Comparison of ENCODE assay signal across 21 cellular contexts in genomic region chr6:139942333-139942732, GRCh38.
DNase-seq lines count a peak whose midpoint lies in the region; ATAC-seq and TF ChIP-seq lines count a peak whose summit lies in the region.
"Had no signal": no experiment of that assay in that cellular context is flagged by ENCODE, and none has a peak within 500 bp of the region (broad histone marks: within the 10 kb centered on the region; RNA-seq: fewer than 3 reads in every experiment).

No MANE protein-coding gene starts in this region.

- H3K9me3 Mint-ChIP-seq in nephron progenitor cell, result peaks cover 8% of the 10 kb centered on the region
- H3K9me3 Mint-ChIP-seq: natural killer cell; stimulated activated naive CD8-positive, alpha-beta T cell treated with anti-CD3 and anti-CD28 coated beads, Interleukin-15, Interleukin-2, amounts not matched to agents 100 ng/mL and 50 ng/mL, for 24 hours had no signal

- no peaks in the 10 kb centered on the region for H3K9me3 ChIP-seq in SK-N-SH
- no peaks in the 10 kb centered on the region for H3K9me3 ChIP-seq in fibroblast of lung (ENCODE audit: control insufficient read depth, insufficient read depth, low read depth, low read length)
- H3K9me3 ChIP-seq in upper lobe of right lung, result no peaks in the 10 kb centered on the region

- H3K79me2 ChIP-seq in SK-N-SH (ENCODE audit: insufficient read depth) (no peaks in the 10 kb centered on the region), fibroblast of lung (ENCODE audit: control insufficient read depth, insufficient read depth, low read length) (no peaks in the 10 kb centered on the region)

- H3K4me1 Mint-ChIP-seq in nephron progenitor cell, result peaks cover 48% of the 10 kb centered on the region
- H3K4me1 Mint-ChIP-seq: natural killer cell, T-helper 17 cell had no signal

- H4K20me1 ChIP-seq in SK-N-SH (ENCODE audit: insufficient read depth), result no peaks in the 10 kb centered on the region
- no peaks in the 10 kb centered on the region for H4K20me1 ChIP-seq in fibroblast of lung (ENCODE audit: control insufficient read depth, extremely low read depth, insufficient read depth, low read length)

- H3K27me3 Mint-ChIP-seq in nephron progenitor cell (ENCODE audit: low read depth, poor library complexity), result no peaks in the 10 kb centered on the region

- no peaks in the 10 kb centered on the region for H3K36me3 ChIP-seq in SK-N-SH (replicated peaks in 1 of 2; ENCODE audit: control insufficient read depth in 1 of 2, insufficient read depth in 2 of 2, low read length in 1 of 2)
- no peaks in the 10 kb centered on the region for H3K36me3 ChIP-seq in fibroblast of lung (ENCODE audit: control insufficient read depth, insufficient read depth, low read length)
- H3K36me3 ChIP-seq in upper lobe of right lung, result no peaks in the 10 kb centered on the region

- H3K27me3 ChIP-seq in SK-N-SH (ENCODE audit: insufficient read depth) (no peaks in the 10 kb centered on the region), fibroblast of lung (ENCODE audit: control insufficient read depth, insufficient read depth, low read length) (no peaks in the 10 kb centered on the region), upper lobe of right lung (no peaks in the 10 kb centered on the region)

- H3K9me2 ChIP-seq in SK-N-SH, result no peaks in the 10 kb centered on the region

- H3K4me2 ChIP-seq in SK-N-SH (no peak overlapping the region), fibroblast of lung (ENCODE audit: extremely low read depth, insufficient read depth, low read length) (no peak overlapping the region)

- peaks cover 0 to 16% of the 10 kb centered on the region in 2 experiments; a peak in 1 of 4 replicates for H3K4me1 ChIP-seq in SK-N-SH (ENCODE audit: control insufficient read depth in 1 of 2, insufficient read depth in 2 of 2, low read depth in 1 of 2, low read length in 1 of 2)
- H3K4me1 ChIP-seq in fibroblast of lung (ENCODE audit: control insufficient read depth, extremely low read depth, insufficient read depth, low read length), result peaks cover 4% of the 10 kb centered on the region
- H3K4me1 ChIP-seq in upper lobe of right lung, result peaks cover 8% of the 10 kb centered on the region

- H3K9ac ChIP-seq in SK-N-SH, result no peak overlapping the region
- no peak overlapping the region for H3K9ac ChIP-seq in fibroblast of lung (ENCODE audit: insufficient read depth, low read length)

- no peak for DNase-seq in SK-N-SH
- no peak for DNase-seq in fibroblast of lung (ENCODE audit: low read depth in 2 of 2)
- no peak for DNase-seq in nephron progenitor cell
- no peak for DNase-seq in upper lobe of right lung
- DNase-seq in hippocampal formation (lab: John Stamatoyannopoulos, UW), result no peak
- no peak for DNase-seq in midbrain (lab: John Stamatoyannopoulos, UW)
- DNase-seq: activated CD4-positive, CD25-positive, alpha-beta regulatory T cell; activated naive CD4-positive, alpha-beta T cell treated with anti-CD3 and anti-CD28 coated beads, Interleukin-2, amount 50 U/mL, for 16 hours; activated T-cell treated with anti-CD3 and anti-CD28 coated beads, Interleukin-2, amount 50 U/mL, for 48 hours; EL; GOT3; MM.1S; natural killer cell; NCI-H187; NCI-H446; T-helper 17 cell had no signal

- H2AFZ ChIP-seq in SK-N-SH (ENCODE audit: low read depth) (peak overlapping the region; percentile 86; the same call in 1 of the 2 replicates), fibroblast of lung (ENCODE audit: low read length) (peak overlapping the region; percentile 55)

- no peak overlapping the region for H3K4me3 ChIP-seq in SK-N-SH (ENCODE audit: low read depth in 2 of 2, low read length in 1 of 2)
- no peak overlapping the region for H3K4me3 ChIP-seq in fibroblast of lung (replicated peaks in 1 of 4; ENCODE audit: control extremely low read depth in 1 of 4, insufficient read depth in 1 of 4, low read depth in 3 of 4, low read length in 4 of 4)
- no peak overlapping the region for H3K4me3 ChIP-seq in upper lobe of right lung
- H3K4me3 ChIP-seq: coronary artery had no signal

- ATAC-seq in SK-N-SH treated with all-trans-retinoic acid at 6 μM for 48 hours (no peak), upper lobe of right lung (no peak), HG03095 (IDR thresholded peaks at IDR 0.05; ENCODE audit: unreplicated experiment) (no peak)
- ATAC-seq: natural killer cell, T-helper 17 cell had no signal

- no peak for TF ChIP-seq EP300 in SK-N-SH (IDR thresholded peaks at IDR 0.05; ENCODE audit: borderline replicate concordance in 1 of 2, low read depth in 1 of 2, low read length in 1 of 2)

- TF ChIP-seq CTCF in SK-N-SH (IDR thresholded peaks at IDR 0.05), result no peak
- no peak for TF ChIP-seq CTCF in fibroblast of lung (conservative IDR thresholded peaks at IDR 0.05 in 1 of 2, IDR thresholded peaks at IDR 0.05 in 1 of 2; ENCODE audit: low read depth in 1 of 2, low read length in 2 of 2)
- no peak for TF ChIP-seq CTCF in nephron progenitor cell (IDR thresholded peaks at IDR 0.05)
- no peak for TF ChIP-seq CTCF in upper lobe of right lung (IDR thresholded peaks at IDR 0.05)

- TF ChIP-seq RAD21 in SK-N-SH (IDR thresholded peaks at IDR 0.05; ENCODE audit: low read length), result no peak

- intact Hi-C loops in upper lobe of right lung (cut with DNase I), result no loop called here

- CTCF ChIA-PET in SK-N-SH (lab: Yijun Ruan, JAX), result no interaction called here

- H3K27ac Mint-ChIP-seq in nephron progenitor cell, result peak overlapping the region; percentile 83
- H3K27ac Mint-ChIP-seq: natural killer cell; stimulated activated naive CD8-positive, alpha-beta T cell treated with anti-CD3 and anti-CD28 coated beads, Interleukin-15, Interleukin-2, amounts not matched to agents 100 ng/mL and 50 ng/mL, for 24 hours; T-helper 17 cell had no signal

- no peak overlapping the region for H3K4me3 Mint-ChIP-seq in nephron progenitor cell
- H3K4me3 Mint-ChIP-seq: natural killer cell; stimulated activated naive CD8-positive, alpha-beta T cell treated with anti-CD3 and anti-CD28 coated beads, Interleukin-15, Interleukin-2, amounts not matched to agents 100 ng/mL and 50 ng/mL, for 24 hours; T-helper 17 cell had no signal

- peaks cover 10% of the 10 kb centered on the region for H3K36me3 Mint-ChIP-seq in nephron progenitor cell (ENCODE audit: low read depth)
- H3K36me3 Mint-ChIP-seq: natural killer cell had no signal

- POLR2A ChIA-PET in SK-N-SH (lab: Yijun Ruan, JAX), result no interaction called here

- WGBS in SK-N-SH (ENCODE audit: low lambda C conversion rate), result 92% methylated on average over 5 of the region's 5 CpGs

- H3F3A ChIP-seq in SK-N-SH (replicated peaks; ENCODE audit: insufficient read depth), result peaks cover 13% of the 10 kb centered on the region

- H3K27ac ChIP-seq in SK-N-SH (ENCODE audit: low read depth in 2 of 2, low read length in 1 of 2) (peak overlapping the region in 1 of 2 experiments; percentile 77; a peak in 1 of 4 replicates), fibroblast of lung (ENCODE audit: insufficient read depth, low read length) (no peak overlapping the region), upper lobe of right lung (peak overlapping the region; percentile 27)
- H3K27ac ChIP-seq: 22Rv1 had no signal

TF ChIP-seq in SK-N-SH, 30 proteins besides CTCF, POLR2A, EP300 and RAD21 (continues in another document):
- TF ChIP-seq CHD2 (IDR thresholded peaks at IDR 0.05; ENCODE audit: low read length, partially characterized antibody), result no peak

TF ChIP-seq in SK-N-SH treated with all-trans-retinoic acid at 6 μM for 48 hours, 23 proteins besides CTCF, POLR2A, EP300 and RAD21 (continues in another document):
- TF ChIP-seq SNAI2 (CRISPR knock-in tag; IDR thresholded peaks at IDR 0.05) (no peak), ZFP30 (CRISPR knock-in tag; IDR thresholded peaks at IDR 0.05) (no peak), TSHZ2 (CRISPR knock-in tag; IDR thresholded peaks at IDR 0.05) (no peak), ZNF70 (CRISPR knock-in tag; IDR thresholded peaks at IDR 0.05) (no peak), TCF4 (CRISPR knock-in tag; IDR thresholded peaks at IDR 0.05; ENCODE audit: borderline replicate concordance) (no peak), ZNF8 (CRISPR knock-in tag; IDR thresholded peaks at IDR 0.05) (no peak), GLIS3 (CRISPR knock-in tag; IDR thresholded peaks at IDR 0.05) (no peak), ARNTL (CRISPR knock-in tag; IDR thresholded peaks at IDR 0.05; ENCODE audit: borderline replicate concordance, low read depth) (no peak), CSDC2 (CRISPR knock-in tag; IDR thresholded peaks at IDR 0.05) (no peak), ZNF565 (CRISPR knock-in tag; conservative IDR thresholded peaks at IDR 0.05; ENCODE audit: low read depth) (no peak), TOX (CRISPR knock-in tag; IDR thresholded peaks at IDR 0.05; ENCODE audit: borderline replicate concordance) (no peak), ISL1 (CRISPR knock-in tag; IDR thresholded peaks at IDR 0.05) (no peak)
